Comparison of ENCODE assay signal across 8 cellular contexts in genomic region chr3:119580148-119580760, GRCh38. TPM values are rescaled to one million over a fixed set of nuclear protein-coding genes. Genes with fewer than 3 reads are reported as not detected.
A peak's percentile ranks its signal among the peaks of the same experiment; 100 is the strongest.
DNase-seq lines count a peak whose midpoint lies in the region; TF ChIP-seq lines count a peak whose summit lies in the region.

No MANE protein-coding gene starts in this region.

- H3K4me1 ChIP-seq in GM23248 (ENCODE audit: insufficient read depth) (no peaks in the 10 kb centered on the region), MM.1S (ENCODE audit: low read length) (no peaks in the 10 kb centered on the region), stomach smooth muscle (ENCODE audit: control insufficient read depth, insufficient read depth, low read length) (peaks cover 8% of the 10 kb centered on the region)

- in situ Hi-C loops in GM23248 (cut with MboI), result no loop called here

- H3K9me2 ChIP-seq in GM23248 (ENCODE audit: insufficient read depth), result no peaks in the 10 kb centered on the region
- H3K9me2 ChIP-seq in MM.1S (replicated peaks; ENCODE audit: insufficient read depth, low read length), result no peaks in the 10 kb centered on the region

- H3K27ac ChIP-seq in GM23248 (peak overlapping the region; percentile 34; the same call in 1 of the 2 replicates), MM.1S (ENCODE audit: low read length) (no peak overlapping the region), caudate nucleus (ENCODE audit: low read depth, low read length) (peak overlapping the region; percentile 68), stomach smooth muscle (ENCODE audit: low read length) (peak overlapping the region; percentile 91)

- H3K79me2 ChIP-seq in GM23248 (ENCODE audit: insufficient read depth) (no peaks in the 10 kb centered on the region), MM.1S (ENCODE audit: low read length) (no peaks in the 10 kb centered on the region)

- DNase-seq in NCI-H82 (lab: John Stamatoyannopoulos, UW) (peak; percentile 61), NCI-H82 treated with DMSO at 0.1 percent for 48 hours (lab: John Stamatoyannopoulos, UW; ENCODE audit: unreplicated experiment) (no peak), GM23248 (peak; percentile 47), MM.1S (no peak), caudate nucleus (lab: John Stamatoyannopoulos, UW) (peak in 1 of 61 donors; percentile 20), kidney glomerular epithelial cell (lab: John Stamatoyannopoulos, UW) (peak; percentile 47), NCI-H345 (lab: John Stamatoyannopoulos, UW) (no peak)

- H3K4me2 ChIP-seq in GM23248 (ENCODE audit: unreplicated experiment), result peak overlapping the region; percentile 89
- peak overlapping the region; percentile 75; the same call in 1 of the 2 replicates for H3K4me2 ChIP-seq in MM.1S (ENCODE audit: low read depth, low read length)

- H4K20me1 ChIP-seq in GM23248 (ENCODE audit: insufficient read depth), result no peaks in the 10 kb centered on the region
- H4K20me1 ChIP-seq in MM.1S (ENCODE audit: insufficient read depth, low read length), result no peaks in the 10 kb centered on the region

- peak overlapping the region; percentile 79 for H3K9ac ChIP-seq in GM23248
- no peak overlapping the region for H3K9ac ChIP-seq in MM.1S (ENCODE audit: low read length)
- peak overlapping the region; percentile 83 to 95 for H3K9ac ChIP-seq in stomach smooth muscle (ENCODE audit: low read length in 2 of 2)

- WGBS in GM23248 (ENCODE audit: low coverage in 1 of 2, low lambda C conversion rate in 2 of 2, missing lambda C conversion rate in 2 of 2), 2 experiments, result 26 to 27% methylated on average over 11 of the region's 11 CpGs

- H3K36me3 ChIP-seq in GM23248 (ENCODE audit: low read depth) (no peaks in the 10 kb centered on the region), MM.1S (replicated peaks; ENCODE audit: insufficient read depth, low read length) (no peaks in the 10 kb centered on the region), stomach smooth muscle (ENCODE audit: control insufficient read depth in 2 of 2, insufficient read depth in 2 of 2, low read length in 2 of 2) (no peaks in the 10 kb centered on the region)

- TF ChIP-seq CTCF in MM.1S (IDR thresholded peaks at IDR 0.05; ENCODE audit: low read length), result no peak

- no peaks in the 10 kb centered on the region for H3K9me3 ChIP-seq in GM23248 (ENCODE audit: low read depth)
- no peaks in the 10 kb centered on the region for H3K9me3 ChIP-seq in MM.1S (replicated peaks; ENCODE audit: insufficient read depth, low read length)
- H3K9me3 ChIP-seq in stomach smooth muscle (ENCODE audit: control insufficient read depth in 2 of 2, low read length in 2 of 2), result no peaks in the 10 kb centered on the region

- no peaks in the 10 kb centered on the region for H3F3A ChIP-seq in GM23248 (ENCODE audit: insufficient read depth)
- H3F3A ChIP-seq in MM.1S (ENCODE audit: insufficient read depth, low read length), result peaks cover 3% of the 10 kb centered on the region; the same call in 1 of the 2 replicates

- peak overlapping the region; percentile 73 for H3K4me3 ChIP-seq in GM23248
- H3K4me3 ChIP-seq in MM.1S (ENCODE audit: low read length), result peak overlapping the region; percentile 62; the same call in 1 of the 2 replicates
- H3K4me3 ChIP-seq in stomach smooth muscle (ENCODE audit: low read length in 2 of 2), result peak overlapping the region; percentile 77 to 80

- H3K27me3 ChIP-seq in GM23248 (replicated peaks; ENCODE audit: insufficient read depth), result no peaks in the 10 kb centered on the region
- H3K27me3 ChIP-seq in MM.1S (replicated peaks; ENCODE audit: insufficient read depth, low read length), result no peaks in the 10 kb centered on the region
- H3K27me3 ChIP-seq in stomach smooth muscle (ENCODE audit: control insufficient read depth in 1 of 2, insufficient read depth in 2 of 2, low read length in 2 of 2), result no peaks in the 10 kb centered on the region

- peak overlapping the region; percentile 97 for H2AFZ ChIP-seq in GM23248
- peak overlapping the region; percentile 82 for H2AFZ ChIP-seq in MM.1S (ENCODE audit: low read length)

RNA-seq across cellular contexts. Expression of gene ADPRH, which starts 1.0 kb away (rescaled TPM):
- total RNA-seq in GM23248 (2014; rRNA removed; shearing (Covaris generic)), result 2.1 and 6.6 TPM in 2 replicates
- 1.7 and 2.3 TPM in 2 replicates for polyA plus RNA-seq in GM23248 (2016; fragmentation: Nextera tagmentation; extraction: Ambion mirVana)

RNA-seq across cellular contexts. Expression of gene PLA1A, which starts 17.4 kb away (rescaled TPM):
- total RNA-seq in GM23248 (2014; rRNA removed; shearing (Covaris generic)), result not detected in 2 replicates
- not detected in 2 replicates for polyA plus RNA-seq in GM23248 (2016; fragmentation: Nextera tagmentation; extraction: Ambion mirVana)

RNA-seq across cellular contexts. Expression of gene CD80, which starts 20.8 kb away (rescaled TPM):
- not detected in 2 replicates for total RNA-seq in GM23248 (2014; rRNA removed; shearing (Covaris generic))
- 0.08 TPM in 1 of 2 replicates, not detected in the other for polyA plus RNA-seq in GM23248 (2016; fragmentation: Nextera tagmentation; extraction: Ambion mirVana)

Comparison
In these comparisons a context has a peak if more than half of its experiments do, and no peak if none do; other contexts are left out.
1. DNase-seq: peak in NCI-H82 (single experiment), GM23248 (single experiment) and kidney glomerular epithelial cell (single experiment); none in NCI-H82 treated with DMSO at 0.1 percent for 48 hours (single experiment), MM.1S (single experiment) and NCI-H345 (single experiment).
2. Peak in every context shown above with its lines, with median percentiles within 50 percentile points of each other: H3K4me3 ChIP-seq.